ENCODE assay signal across 8 cellular contexts in genomic region chr4:186855111-186855510, GRCh38.
"Had no signal": no experiment of that assay in that cellular context is flagged by ENCODE, and none has a peak within 500 bp of the region (broad histone marks: within the 10 kb centered on the region; RNA-seq: fewer than 3 reads in every experiment).

No MANE protein-coding gene starts in this region.

- H3K9me3 ChIP-seq: HAP-1 had no signal

- DNase-seq: GM23248, GOT3, H7, HFFc6, IMR-90, KG1 had no signal

- H3K9ac ChIP-seq: GM23248 had no signal

- H3K27ac ChIP-seq: GM23248 had no signal

- H3K36me3 ChIP-seq: HAP-1 had no signal

- ATAC-seq: K562 had no signal

- H3K4me1 ChIP-seq: HAP-1 had no signal

- H3K4me3 ChIP-seq: GM23248, HAP-1, K562 had no signal

- H2AFZ ChIP-seq: GM23248 had no signal
